ENCODE assay signal across 8 cellular contexts in genomic region chr19:47227347-47228167, GRCh38. TPM values are rescaled to one million over a fixed set of nuclear protein-coding genes. Genes with fewer than 3 reads are reported as not detected.
DNase-seq lines count a peak whose midpoint lies in the region; ATAC-seq and TF ChIP-seq lines count a peak whose summit lies in the region.

No MANE protein-coding gene starts in this region.

- H3K27ac ChIP-seq in colonic mucosa, result peak overlapping the region; percentile 97

- no peaks in the 10 kb centered on the region for H3K27me3 Mint-ChIP-seq in T-helper 2 cell treated with Interferon-gamma antibody and Interleukin-4, amounts not matched to agents 5 μg/mL and 100 μg/mL, for 36 hours (ENCODE audit: low read depth)

- no peaks in the 10 kb centered on the region for H3K27me3 ChIP-seq in colonic mucosa

- intact Hi-C loops in colonic mucosa (cut with DNase I), result no loop called here

- peak overlapping the region; percentile 86 for H3K4me3 Mint-ChIP-seq in T-helper 2 cell treated with Interferon-gamma antibody and Interleukin-4, amounts not matched to agents 5 μg/mL and 100 μg/mL, for 36 hours

- H3K4me1 Mint-ChIP-seq in T-helper 2 cell treated with Interferon-gamma antibody and Interleukin-4, amounts not matched to agents 5 μg/mL and 100 μg/mL, for 36 hours (ENCODE audit: low read depth), result peaks cover 22% of the 10 kb centered on the region

- peaks cover 10% of the 10 kb centered on the region for H3K4me1 ChIP-seq in colonic mucosa

- no peak for TF ChIP-seq CTCF in colonic mucosa (IDR thresholded peaks at IDR 0.05)

- peak overlapping the region; percentile 94 to 99 for H3K9ac ChIP-seq in colonic mucosa (ENCODE audit: low read depth in 2 of 2, low read length in 2 of 2)

- H3K9me3 ChIP-seq in colonic mucosa, result no peaks in the 10 kb centered on the region

- peak; percentile 42 for DNase-seq in NK-92 treated with Interleukin-12 subunit alpha and Interleukin-12 subunit beta, amount 100 ng/mL, for 24 hours (lab: John Stamatoyannopoulos, UW)
- DNase-seq in NK-92 (lab: John Stamatoyannopoulos, UW; ENCODE audit: unreplicated experiment), result no peak
- DNase-seq in LHCN-M2 (ENCODE audit: low read depth), result peak; percentile 90
- DNase-seq in T-helper 2 cell treated with Interferon-gamma antibody and Interleukin-4, amounts not matched to agents 5 μg/mL and 100 μg/mL, for 36 hours (ENCODE audit: low spot score), result peak; percentile 75
- peak; percentile 91 for DNase-seq in colonic mucosa
- peak; percentile 92 for DNase-seq in left kidney (ENCODE audit: low read depth, low spot score)
- DNase-seq in stimulated activated CD4-positive, alpha-beta T cell treated with anti-CD3 and anti-CD28 coated beads, Interleukin-4, amount 100 ng/mL, for 24 hours, result peak; percentile 41

- H3K9me3 Mint-ChIP-seq in T-helper 2 cell treated with Interferon-gamma antibody and Interleukin-4, amounts not matched to agents 5 μg/mL and 100 μg/mL, for 36 hours, result no peaks in the 10 kb centered on the region

- H3K27ac Mint-ChIP-seq in T-helper 2 cell treated with Interferon-gamma antibody and Interleukin-4, amounts not matched to agents 5 μg/mL and 100 μg/mL, for 36 hours, result peak overlapping the region; percentile 87

- peaks cover 8% of the 10 kb centered on the region for H3K36me3 Mint-ChIP-seq in T-helper 2 cell treated with Interferon-gamma antibody and Interleukin-4, amounts not matched to agents 5 μg/mL and 100 μg/mL, for 36 hours (ENCODE audit: low read depth)

- peak overlapping the region; percentile 34 for H3K4me3 ChIP-seq in colonic mucosa

- ATAC-seq in GM18517 (IDR thresholded peaks at IDR 0.05; ENCODE audit: unreplicated experiment), result no peak

- H3K36me3 ChIP-seq in colonic mucosa, result no peaks in the 10 kb centered on the region

RNA-seq across cellular contexts. Expression of gene BBC3, which starts 3.4 kb away (rescaled TPM):
- total RNA-seq in LHCN-M2 (2014; rRNA removed) (3.3 and 6.8 TPM in 2 replicates), colonic mucosa (10 to 100 TPM; 19.5 to 21.7 TPM)
- 4.0 TPM for polyA plus RNA-seq in LHCN-M2 (2012)

RNA-seq across cellular contexts. Expression of gene CCDC9, which starts 28.8 kb away (rescaled TPM):
- total RNA-seq in LHCN-M2 (2014; rRNA removed), result 4.9 and 16.2 TPM in 2 replicates
- polyA plus RNA-seq in LHCN-M2 (2012), result 18.9 TPM
- total RNA-seq in colonic mucosa, result 10 to 100 TPM; 27.2 to 37.3 TPM

RNA-seq across cellular contexts. Expression of gene INAFM1, which starts 47.1 kb away (rescaled TPM):
- total RNA-seq in LHCN-M2 (2014; rRNA removed) (0.51 and 0.80 TPM in 2 replicates), colonic mucosa (10 to 100 TPM; 12.8 to 19.6 TPM)
- polyA plus RNA-seq in LHCN-M2 (2012), result 7.5 TPM
